Comparison of ENCODE assay signal across 10 cellular contexts in the genomic region with DNA sequence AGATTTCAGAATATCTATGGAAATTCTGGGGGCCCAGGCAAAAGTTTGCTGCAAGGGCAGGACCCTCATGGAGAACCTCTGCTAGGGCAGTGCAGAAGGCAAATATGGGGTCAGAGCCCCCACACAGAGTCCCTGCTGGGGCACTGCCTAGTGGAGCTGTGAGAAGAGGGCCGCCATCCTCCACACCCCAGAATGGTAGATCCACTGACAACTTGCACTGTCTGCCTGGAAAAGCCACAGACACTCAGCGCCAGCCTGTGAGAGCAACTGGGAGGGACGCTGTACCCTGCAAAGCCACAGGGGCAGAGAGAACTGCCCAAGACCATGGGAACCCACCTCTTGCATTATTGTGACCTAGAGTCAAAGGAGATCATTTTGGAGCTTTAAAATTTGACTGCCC. TPM values are rescaled to one million over a fixed set of nuclear protein-coding genes. Genes with fewer than 3 reads are reported as not detected.
"Had no signal": no experiment of that assay in that cellular context is flagged by ENCODE, and none has a peak within 500 bp of the region (broad histone marks: within the 10 kb centered on the region; RNA-seq: fewer than 3 reads in every experiment).

No MANE protein-coding gene starts in this region.

- DNase-seq: GM23248, GOT3, H7, H9, HCEC 1CT, HFFc6 had no signal

- H3K4me1 Mint-ChIP-seq: GM23338 had no signal

- ATAC-seq: GM23338, HCT116 had no signal

- H3K4me3 Mint-ChIP-seq: GM23338, H9, HFFc6 had no signal

- H3K27ac Mint-ChIP-seq: GM23338, H9, HFFc6 had no signal

RNA-seq across cellular contexts. Expression of gene EPB42, which starts 21.8 kb away (rescaled TPM):
- total RNA-seq: GM23248, GM23338, H1, H4, H7, H9, HFFc6 had no signal
- polyA plus RNA-seq: GM23248, GM23338, H1 had no signal
